Comparison of ENCODE assay signal across 25 cellular contexts in the genomic region with DNA sequence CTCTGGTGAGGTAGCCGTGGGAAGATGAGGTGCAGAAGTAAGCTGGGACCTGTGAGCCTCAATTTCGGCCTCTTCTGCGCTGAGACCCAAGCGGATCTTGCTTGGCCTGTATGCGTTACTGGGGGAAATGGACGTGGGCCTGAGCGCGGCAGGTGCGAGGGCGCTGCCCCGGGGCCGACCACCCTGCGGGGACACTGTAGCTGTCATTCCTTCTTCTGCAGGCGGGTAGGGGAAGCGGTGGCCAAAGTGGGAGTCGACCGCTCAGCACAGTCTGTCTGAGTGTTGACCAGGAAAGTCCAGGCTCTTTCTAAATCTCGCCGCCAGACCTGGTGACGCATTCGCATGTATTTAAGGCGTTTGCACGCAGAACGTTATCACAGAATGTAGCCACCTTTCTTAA. TPM values are rescaled to one million over a fixed set of nuclear protein-coding genes. Genes with fewer than 3 reads are reported as not detected.
"Had no signal": no experiment of that assay in that cellular context is flagged by ENCODE, and none has a peak within 500 bp of the region (broad histone marks: within the 10 kb centered on the region; RNA-seq: fewer than 3 reads in every experiment).

No MANE protein-coding gene starts in this region.

- FAIRE-seq: endothelial cell of umbilical vein, keratinocyte had no signal

- H3K9me3 Mint-ChIP-seq: activated T-cell treated with anti-CD3 and anti-CD28 coated beads, Interleukin-2, amount 50 U/mL, for 72 hours; nephron progenitor cell; stimulated activated naive CD8-positive, alpha-beta T cell treated with anti-CD3 and anti-CD28 coated beads, Interleukin-15, Interleukin-2, amounts not matched to agents 100 ng/mL and 50 ng/mL, for 24 hours had no signal

- H3K4me3 Mint-ChIP-seq: activated T-cell treated with anti-CD3 and anti-CD28 coated beads, Interleukin-2, amount 50 U/mL, for 72 hours; stimulated activated naive CD8-positive, alpha-beta T cell treated with anti-CD3 and anti-CD28 coated beads, Interleukin-15, Interleukin-2, amounts not matched to agents 100 ng/mL and 50 ng/mL, for 24 hours had no signal

- H3K36me3 ChIP-seq: esophagus muscularis mucosa, gastroesophageal sphincter, heart right ventricle, prostate gland, upper lobe of left lung, WERI-Rb-1 had no signal

- DNase-seq: activated CD4-positive, alpha-beta T cell treated with anti-CD3 and anti-CD28 coated beads, Interleukin-2, amount 50 U/mL, for 4 hours; activated effector memory CD4-positive, alpha-beta T cell treated with anti-CD3 and anti-CD28 coated beads, Interleukin-2, amount 50 U/mL, for 16 hours; activated naive CD4-positive, alpha-beta T cell treated with anti-CD3 and anti-CD28 coated beads, Interleukin-2, amount 50 U/mL, for 16 hours; activated T-cell treated with anti-CD3 and anti-CD28 coated beads, Interleukin-2, amount 50 U/mL, for 72 hours; effector CD8-positive, alpha-beta T cell; heart right ventricle; midbrain; nephron progenitor cell; SW 1271; T-helper 2 cell; WERI-Rb-1 had no signal

- H3K27ac Mint-ChIP-seq: activated T-cell treated with anti-CD3 and anti-CD28 coated beads, Interleukin-2, amount 50 U/mL, for 72 hours; nephron progenitor cell; stimulated activated naive CD8-positive, alpha-beta T cell treated with anti-CD3 and anti-CD28 coated beads, Interleukin-15, Interleukin-2, amounts not matched to agents 100 ng/mL and 50 ng/mL, for 24 hours had no signal

- H3K4me3 ChIP-seq: esophagus muscularis mucosa, prostate gland, skin epidermis, upper lobe of left lung had no signal

- H3K27ac ChIP-seq: esophagus muscularis mucosa, gastroesophageal sphincter, heart right ventricle, prostate gland, skin epidermis, upper lobe of left lung, WERI-Rb-1 had no signal

- H3K4me1 ChIP-seq: prostate gland had no signal

- ATAC-seq: activated T-cell treated with anti-CD3 and anti-CD28 coated beads, Interleukin-2, amount 50 U/mL, for 72 hours; gastroesophageal sphincter; heart right ventricle; left lobe of liver; right cardiac atrium had no signal

- H3K9me3 ChIP-seq: esophagus muscularis mucosa, gastroesophageal sphincter, heart right ventricle, prostate gland, upper lobe of left lung had no signal

RNA-seq across cellular contexts. Expression of a gene that starts 3.3 kb away (rescaled TPM):
- total RNA-seq: activated CD8-positive, alpha-beta memory T cell treated with anti-CD3 and anti-CD28 coated beads for 36 hours; activated T-cell treated with anti-CD3 and anti-CD28 coated beads, Interleukin-2, amount 50 U/mL, for 72 hours; endothelial cell of umbilical vein; lung microvascular endothelial cell; osteocyte had no signal
- polyA plus RNA-seq: endothelial cell of umbilical vein, heart right ventricle had no signal

RNA-seq across cellular contexts. Expression of a gene that starts 40.6 kb away (rescaled TPM):
- total RNA-seq: activated CD8-positive, alpha-beta memory T cell treated with anti-CD3 and anti-CD28 coated beads for 36 hours; activated T-cell treated with anti-CD3 and anti-CD28 coated beads, Interleukin-2, amount 50 U/mL, for 72 hours; endothelial cell of umbilical vein; heart right ventricle; lung microvascular endothelial cell; osteocyte; right cardiac atrium; temporal lobe; upper lobe of left lung had no signal
- polyA plus RNA-seq: endothelial cell of umbilical vein, heart right ventricle, right cardiac atrium had no signal
